ENCODE assay signal across 1 cellular context in the genomic region with DNA sequence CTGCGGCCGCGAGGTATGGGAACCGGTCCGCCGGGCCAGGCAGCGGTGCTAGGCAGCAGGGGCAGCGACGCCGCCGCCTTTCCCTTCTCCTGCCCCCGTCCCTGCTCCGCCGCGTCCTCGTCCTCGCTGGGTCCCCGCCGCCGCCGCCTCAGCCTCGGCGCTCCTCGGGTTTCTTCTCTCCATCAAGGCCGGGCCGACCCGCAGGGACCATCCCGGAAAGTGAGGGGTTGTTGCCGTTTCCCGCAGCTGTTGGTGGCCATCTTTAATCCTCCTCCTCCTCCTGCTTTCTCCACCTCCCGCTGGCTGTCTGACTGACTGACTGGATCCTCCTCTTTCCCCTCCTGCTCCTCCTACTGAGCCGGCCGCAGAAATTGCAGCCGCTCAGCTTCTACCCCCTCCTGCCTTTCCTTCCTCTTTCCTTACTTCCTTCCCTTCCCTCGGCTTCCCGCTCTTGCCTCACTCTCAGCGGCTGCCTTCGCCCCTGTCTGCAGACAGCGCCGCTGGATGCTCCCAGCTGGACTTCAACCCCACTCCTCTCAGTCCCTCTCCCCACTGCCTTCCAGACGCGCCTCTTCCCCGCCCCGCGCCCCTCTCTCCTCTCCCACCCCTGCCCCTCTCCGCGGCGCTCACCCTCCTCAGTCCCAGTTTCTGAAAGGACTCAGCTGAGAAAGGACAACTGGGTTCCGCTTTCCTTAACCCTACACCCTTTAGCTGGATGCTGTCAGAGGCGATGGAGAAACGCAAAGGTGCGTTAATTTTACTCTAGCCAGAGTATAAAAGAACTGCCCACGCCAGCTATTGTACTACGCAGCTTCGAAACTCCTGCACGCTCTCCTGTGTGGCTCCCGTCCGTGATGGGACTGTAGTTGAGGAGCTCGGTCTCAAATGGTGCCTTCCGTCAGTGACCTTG.
TF ChIP-seq lines count a peak whose summit lies in the region.

A gene with protein sequence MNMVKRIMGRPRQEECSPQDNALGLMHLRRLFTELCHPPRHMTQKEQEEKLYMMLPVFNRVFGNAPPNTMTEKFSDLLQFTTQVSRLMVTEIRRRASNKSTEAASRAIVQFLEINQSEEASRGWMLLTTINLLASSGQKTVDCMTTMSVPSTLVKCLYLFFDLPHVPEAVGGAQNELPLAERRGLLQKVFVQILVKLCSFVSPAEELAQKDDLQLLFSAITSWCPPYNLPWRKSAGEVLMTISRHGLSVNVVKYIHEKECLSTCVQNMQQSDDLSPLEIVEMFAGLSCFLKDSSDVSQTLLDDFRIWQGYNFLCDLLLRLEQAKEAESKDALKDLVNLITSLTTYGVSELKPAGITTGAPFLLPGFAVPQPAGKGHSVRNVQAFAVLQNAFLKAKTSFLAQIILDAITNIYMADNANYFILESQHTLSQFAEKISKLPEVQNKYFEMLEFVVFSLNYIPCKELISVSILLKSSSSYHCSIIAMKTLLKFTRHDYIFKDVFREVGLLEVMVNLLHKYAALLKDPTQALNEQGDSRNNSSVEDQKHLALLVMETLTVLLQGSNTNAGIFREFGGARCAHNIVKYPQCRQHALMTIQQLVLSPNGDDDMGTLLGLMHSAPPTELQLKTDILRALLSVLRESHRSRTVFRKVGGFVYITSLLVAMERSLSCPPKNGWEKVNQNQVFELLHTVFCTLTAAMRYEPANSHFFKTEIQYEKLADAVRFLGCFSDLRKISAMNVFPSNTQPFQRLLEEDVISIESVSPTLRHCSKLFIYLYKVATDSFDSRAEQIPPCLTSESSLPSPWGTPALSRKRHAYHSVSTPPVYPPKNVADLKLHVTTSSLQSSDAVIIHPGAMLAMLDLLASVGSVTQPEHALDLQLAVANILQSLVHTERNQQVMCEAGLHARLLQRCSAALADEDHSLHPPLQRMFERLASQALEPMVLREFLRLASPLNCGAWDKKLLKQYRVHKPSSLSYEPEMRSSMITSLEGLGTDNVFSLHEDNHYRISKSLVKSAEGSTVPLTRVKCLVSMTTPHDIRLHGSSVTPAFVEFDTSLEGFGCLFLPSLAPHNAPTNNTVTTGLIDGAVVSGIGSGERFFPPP (N-terminal part only) (minus strand): TSS at position 309 of the 910 bp plus-strand sequence. CDS start 106,099 bp downstream, outside the sequence.

TF ChIP-seq in HepG2, 621 proteins besides CTCF, POLR2A, EP300 and RAD21 (continued from another document and continues in another):
- TF ChIP-seq, protein P1, sequence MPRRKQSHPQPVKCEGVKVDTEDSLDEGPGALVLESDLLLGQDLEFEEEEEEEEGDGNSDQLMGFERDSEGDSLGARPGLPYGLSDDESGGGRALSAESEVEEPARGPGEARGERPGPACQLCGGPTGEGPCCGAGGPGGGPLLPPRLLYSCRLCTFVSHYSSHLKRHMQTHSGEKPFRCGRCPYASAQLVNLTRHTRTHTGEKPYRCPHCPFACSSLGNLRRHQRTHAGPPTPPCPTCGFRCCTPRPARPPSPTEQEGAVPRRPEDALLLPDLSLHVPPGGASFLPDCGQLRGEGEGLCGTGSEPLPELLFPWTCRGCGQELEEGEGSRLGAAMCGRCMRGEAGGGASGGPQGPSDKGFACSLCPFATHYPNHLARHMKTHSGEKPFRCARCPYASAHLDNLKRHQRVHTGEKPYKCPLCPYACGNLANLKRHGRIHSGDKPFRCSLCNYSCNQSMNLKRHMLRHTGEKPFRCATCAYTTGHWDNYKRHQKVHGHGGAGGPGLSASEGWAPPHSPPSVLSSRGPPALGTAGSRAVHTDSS (CRISPR knock-in tag; conservative IDR thresholded peaks at IDR 0.05), result no peak
- TF ChIP-seq, protein P2, sequence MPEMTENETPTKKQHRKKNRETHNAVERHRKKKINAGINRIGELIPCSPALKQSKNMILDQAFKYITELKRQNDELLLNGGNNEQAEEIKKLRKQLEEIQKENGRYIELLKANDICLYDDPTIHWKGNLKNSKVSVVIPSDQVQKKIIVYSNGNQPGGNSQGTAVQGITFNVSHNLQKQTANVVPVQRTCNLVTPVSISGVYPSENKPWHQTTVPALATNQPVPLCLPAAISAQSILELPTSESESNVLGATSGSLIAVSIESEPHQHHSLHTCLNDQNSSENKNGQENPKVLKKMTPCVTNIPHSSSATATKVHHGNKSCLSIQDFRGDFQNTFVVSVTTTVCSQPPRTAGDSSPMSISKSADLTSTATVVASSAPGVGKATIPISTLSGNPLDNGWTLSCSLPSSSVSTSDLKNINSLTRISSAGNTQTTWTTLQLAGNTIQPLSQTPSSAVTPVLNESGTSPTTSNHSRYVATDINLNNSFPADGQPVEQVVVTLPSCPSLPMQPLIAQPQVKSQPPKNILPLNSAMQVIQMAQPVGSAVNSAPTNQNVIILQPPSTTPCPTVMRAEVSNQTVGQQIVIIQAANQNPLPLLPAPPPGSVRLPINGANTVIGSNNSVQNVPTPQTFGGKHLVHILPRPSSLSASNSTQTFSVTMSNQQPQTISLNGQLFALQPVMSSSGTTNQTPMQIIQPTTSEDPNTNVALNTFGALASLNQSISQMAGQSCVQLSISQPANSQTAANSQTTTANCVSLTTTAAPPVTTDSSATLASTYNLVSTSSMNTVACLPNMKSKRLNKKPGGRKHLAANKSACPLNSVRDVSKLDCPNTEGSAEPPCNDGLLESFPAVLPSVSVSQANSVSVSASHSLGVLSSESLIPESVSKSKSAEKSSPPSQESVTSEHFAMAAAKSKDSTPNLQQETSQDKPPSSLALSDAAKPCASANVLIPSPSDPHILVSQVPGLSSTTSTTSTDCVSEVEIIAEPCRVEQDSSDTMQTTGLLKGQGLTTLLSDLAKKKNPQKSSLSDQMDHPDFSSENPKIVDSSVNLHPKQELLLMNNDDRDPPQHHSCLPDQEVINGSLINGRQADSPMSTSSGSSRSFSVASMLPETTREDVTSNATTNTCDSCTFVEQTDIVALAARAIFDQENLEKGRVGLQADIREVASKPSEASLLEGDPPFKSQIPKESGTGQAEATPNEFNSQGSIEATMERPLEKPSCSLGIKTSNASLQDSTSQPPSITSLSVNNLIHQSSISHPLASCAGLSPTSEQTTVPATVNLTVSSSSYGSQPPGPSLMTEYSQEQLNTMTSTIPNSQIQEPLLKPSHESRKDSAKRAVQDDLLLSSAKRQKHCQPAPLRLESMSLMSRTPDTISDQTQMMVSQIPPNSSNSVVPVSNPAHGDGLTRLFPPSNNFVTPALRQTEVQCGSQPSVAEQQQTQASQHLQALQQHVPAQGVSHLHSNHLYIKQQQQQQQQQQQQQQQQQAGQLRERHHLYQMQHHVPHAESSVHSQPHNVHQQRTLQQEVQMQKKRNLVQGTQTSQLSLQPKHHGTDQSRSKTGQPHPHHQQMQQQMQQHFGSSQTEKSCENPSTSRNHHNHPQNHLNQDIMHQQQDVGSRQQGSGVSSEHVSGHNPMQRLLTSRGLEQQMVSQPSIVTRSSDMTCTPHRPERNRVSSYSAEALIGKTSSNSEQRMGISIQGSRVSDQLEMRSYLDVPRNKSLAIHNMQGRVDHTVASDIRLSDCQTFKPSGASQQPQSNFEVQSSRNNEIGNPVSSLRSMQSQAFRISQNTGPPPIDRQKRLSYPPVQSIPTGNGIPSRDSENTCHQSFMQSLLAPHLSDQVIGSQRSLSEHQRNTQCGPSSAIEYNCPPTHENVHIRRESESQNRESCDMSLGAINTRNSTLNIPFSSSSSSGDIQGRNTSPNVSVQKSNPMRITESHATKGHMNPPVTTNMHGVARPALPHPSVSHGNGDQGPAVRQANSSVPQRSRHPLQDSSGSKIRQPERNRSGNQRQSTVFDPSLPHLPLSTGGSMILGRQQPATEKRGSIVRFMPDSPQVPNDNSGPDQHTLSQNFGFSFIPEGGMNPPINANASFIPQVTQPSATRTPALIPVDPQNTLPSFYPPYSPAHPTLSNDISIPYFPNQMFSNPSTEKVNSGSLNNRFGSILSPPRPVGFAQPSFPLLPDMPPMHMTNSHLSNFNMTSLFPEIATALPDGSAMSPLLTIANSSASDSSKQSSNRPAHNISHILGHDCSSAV (CRISPR knock-in tag; IDR thresholded peaks at IDR 0.05; ENCODE audit: borderline replicate concordance), result no peak
- TF ChIP-seq, protein P3, sequence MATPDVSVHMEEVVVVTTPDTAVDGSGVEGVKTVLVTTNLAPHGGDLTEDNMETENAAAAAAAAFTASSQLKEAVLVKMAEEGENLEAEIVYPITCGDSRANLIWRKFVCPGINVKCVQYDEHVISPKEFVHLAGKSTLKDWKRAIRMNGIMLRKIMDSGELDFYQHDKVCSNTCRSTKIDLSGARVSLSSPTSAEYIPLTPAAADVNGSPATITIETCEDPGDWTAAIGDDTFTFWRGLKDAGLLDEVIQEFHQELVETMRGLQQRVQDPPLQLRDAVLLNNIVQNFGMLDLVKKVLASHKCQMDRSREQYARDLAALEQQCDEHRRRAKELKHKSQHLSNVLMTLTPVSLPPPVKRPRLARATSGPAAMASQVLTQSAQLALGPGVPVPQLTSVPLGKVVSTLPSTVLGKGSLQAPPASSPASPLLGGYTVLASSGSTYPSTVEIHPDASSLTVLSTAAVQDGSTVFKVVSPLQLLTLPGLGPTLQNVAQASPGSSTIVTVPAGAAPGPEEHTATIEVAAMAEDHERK (CRISPR knock-in tag; IDR thresholded peaks at IDR 0.05; ENCODE audit: low read depth), result no peak
- TF ChIP-seq SIN3B (IDR thresholded peaks at IDR 0.05; ENCODE audit: low read length) (no peak), ZFP1 (CRISPR knock-in tag; IDR thresholded peaks at IDR 0.05) (no peak), PRMT3 (CRISPR knock-in tag; IDR thresholded peaks at IDR 0.05; ENCODE audit: borderline replicate concordance, low read depth) (no peak), THAP11 (CRISPR knock-in tag; IDR thresholded peaks at IDR 0.05) (peak; percentile 44; the same call in 1 of the 2 replicates), ZNF766 (CRISPR knock-in tag; IDR thresholded peaks at IDR 0.05; ENCODE audit: borderline replicate concordance) (no peak), GATAD1 (CRISPR knock-in tag; IDR thresholded peaks at IDR 0.05) (no peak), ZNF274 (CRISPR knock-in tag; IDR thresholded peaks at IDR 0.05) (no peak), GABPA (IDR thresholded peaks at IDR 0.05; ENCODE audit: low read depth, low read length) (no peak), GABPA (CRISPR knock-in tag; IDR thresholded peaks at IDR 0.05; ENCODE audit: low read depth) (no peak), MBNL3 (CRISPR knock-in tag; conservative IDR thresholded peaks at IDR 0.05) (no peak), NRL (CRISPR knock-in tag; IDR thresholded peaks at IDR 0.05; ENCODE audit: borderline replicate concordance) (no peak), EHMT2 (IDR thresholded peaks at IDR 0.05; ENCODE audit: borderline replicate concordance, low read depth, low read length) (no peak), TBX3 (IDR thresholded peaks at IDR 0.05; ENCODE audit: borderline replicate concordance) (no peak), STAT5B (CRISPR knock-in tag; IDR thresholded peaks at IDR 0.05) (no peak), ZNF672 (CRISPR knock-in tag; IDR thresholded peaks at IDR 0.05) (0 out of 2 replicates have a peak, but pooled peaks have one; percentile 27), ZBTB42 (CRISPR knock-in tag; IDR thresholded peaks at IDR 0.05) (peak; percentile 35; the same call in 1 of the 2 replicates), NFE2 (CRISPR knock-in tag; IDR thresholded peaks at IDR 0.05) (no peak), ATRX (CRISPR knock-in tag; IDR thresholded peaks at IDR 0.05; ENCODE audit: borderline replicate concordance) (no peak), ZNF335 (CRISPR knock-in tag; IDR thresholded peaks at IDR 0.05) (no peak), ZKSCAN8 (CRISPR knock-in tag; IDR thresholded peaks at IDR 0.05; ENCODE audit: borderline replicate concordance) (no peak), PTBP1 (IDR thresholded peaks at IDR 0.05; ENCODE audit: low read depth, low read length, poor library complexity, severe bottlenecking) (no peak), SP4 (CRISPR knock-in tag; IDR thresholded peaks at IDR 0.05) (no peak)
- TF ChIP-seq, protein P4, sequence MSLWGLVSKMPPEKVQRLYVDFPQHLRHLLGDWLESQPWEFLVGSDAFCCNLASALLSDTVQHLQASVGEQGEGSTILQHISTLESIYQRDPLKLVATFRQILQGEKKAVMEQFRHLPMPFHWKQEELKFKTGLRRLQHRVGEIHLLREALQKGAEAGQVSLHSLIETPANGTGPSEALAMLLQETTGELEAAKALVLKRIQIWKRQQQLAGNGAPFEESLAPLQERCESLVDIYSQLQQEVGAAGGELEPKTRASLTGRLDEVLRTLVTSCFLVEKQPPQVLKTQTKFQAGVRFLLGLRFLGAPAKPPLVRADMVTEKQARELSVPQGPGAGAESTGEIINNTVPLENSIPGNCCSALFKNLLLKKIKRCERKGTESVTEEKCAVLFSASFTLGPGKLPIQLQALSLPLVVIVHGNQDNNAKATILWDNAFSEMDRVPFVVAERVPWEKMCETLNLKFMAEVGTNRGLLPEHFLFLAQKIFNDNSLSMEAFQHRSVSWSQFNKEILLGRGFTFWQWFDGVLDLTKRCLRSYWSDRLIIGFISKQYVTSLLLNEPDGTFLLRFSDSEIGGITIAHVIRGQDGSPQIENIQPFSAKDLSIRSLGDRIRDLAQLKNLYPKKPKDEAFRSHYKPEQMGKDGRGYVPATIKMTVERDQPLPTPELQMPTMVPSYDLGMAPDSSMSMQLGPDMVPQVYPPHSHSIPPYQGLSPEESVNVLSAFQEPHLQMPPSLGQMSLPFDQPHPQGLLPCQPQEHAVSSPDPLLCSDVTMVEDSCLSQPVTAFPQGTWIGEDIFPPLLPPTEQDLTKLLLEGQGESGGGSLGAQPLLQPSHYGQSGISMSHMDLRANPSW (CRISPR knock-in tag; IDR thresholded peaks at IDR 0.05; ENCODE audit: borderline replicate concordance), result no peak
- TF ChIP-seq, protein P5, sequence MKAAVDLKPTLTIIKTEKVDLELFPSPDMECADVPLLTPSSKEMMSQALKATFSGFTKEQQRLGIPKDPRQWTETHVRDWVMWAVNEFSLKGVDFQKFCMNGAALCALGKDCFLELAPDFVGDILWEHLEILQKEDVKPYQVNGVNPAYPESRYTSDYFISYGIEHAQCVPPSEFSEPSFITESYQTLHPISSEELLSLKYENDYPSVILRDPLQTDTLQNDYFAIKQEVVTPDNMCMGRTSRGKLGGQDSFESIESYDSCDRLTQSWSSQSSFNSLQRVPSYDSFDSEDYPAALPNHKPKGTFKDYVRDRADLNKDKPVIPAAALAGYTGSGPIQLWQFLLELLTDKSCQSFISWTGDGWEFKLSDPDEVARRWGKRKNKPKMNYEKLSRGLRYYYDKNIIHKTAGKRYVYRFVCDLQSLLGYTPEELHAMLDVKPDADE (CRISPR knock-in tag; IDR thresholded peaks at IDR 0.05), result no peak
- TF ChIP-seq, protein P6, sequence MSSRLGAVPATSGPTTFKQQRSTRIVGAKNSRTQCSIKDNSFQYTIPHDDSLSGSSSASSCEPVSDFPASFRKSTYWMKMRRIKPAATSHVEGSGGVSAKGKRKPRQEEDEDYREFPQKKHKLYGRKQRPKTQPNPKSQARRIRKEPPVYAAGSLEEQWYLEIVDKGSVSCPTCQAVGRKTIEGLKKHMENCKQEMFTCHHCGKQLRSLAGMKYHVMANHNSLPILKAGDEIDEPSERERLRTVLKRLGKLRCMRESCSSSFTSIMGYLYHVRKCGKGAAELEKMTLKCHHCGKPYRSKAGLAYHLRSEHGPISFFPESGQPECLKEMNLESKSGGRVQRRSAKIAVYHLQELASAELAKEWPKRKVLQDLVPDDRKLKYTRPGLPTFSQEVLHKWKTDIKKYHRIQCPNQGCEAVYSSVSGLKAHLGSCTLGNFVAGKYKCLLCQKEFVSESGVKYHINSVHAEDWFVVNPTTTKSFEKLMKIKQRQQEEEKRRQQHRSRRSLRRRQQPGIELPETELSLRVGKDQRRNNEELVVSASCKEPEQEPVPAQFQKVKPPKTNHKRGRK (CRISPR knock-in tag; IDR thresholded peaks at IDR 0.05), result no peak
